In genomic region chr14:92274055-92274454, GRCh38 we compare ENCODE assay signal across 19 cellular contexts. TPM values are rescaled to one million over a fixed set of nuclear protein-coding genes. Genes with fewer than 3 reads are reported as not detected.
DNase-seq lines count a peak whose midpoint lies in the region; ATAC-seq and TF ChIP-seq lines count a peak whose summit lies in the region.
"Had no signal": no experiment of that assay in that cellular context is flagged by ENCODE, and none has a peak within 500 bp of the region (broad histone marks: within the 10 kb centered on the region; RNA-seq: fewer than 3 reads in every experiment).

No MANE protein-coding gene starts in this region.

- no peaks in the 10 kb centered on the region for H3K4me1 Mint-ChIP-seq in stimulated activated memory B cell treated with anti-CD40 and anti-IgM and Interleukin-4, amounts not matched to agents 10 μg/mL and 1 μg/mL and 100 μg/mL, for 72 hours
- H3K4me1 Mint-ChIP-seq in naive thymus-derived CD8-positive, alpha-beta T cell: peaks cover 0 to 5% (median 1%) of the 10 kb centered on the region in 4 donors
- H3K4me1 Mint-ChIP-seq: IgD-negative memory B cell had no signal

- H3K27me3 Mint-ChIP-seq in stimulated activated memory B cell treated with anti-CD40 and anti-IgM and Interleukin-4, amounts not matched to agents 10 μg/mL and 1 μg/mL and 100 μg/mL, for 72 hours: peaks cover 47% of the 10 kb centered on the region
- H3K27me3 Mint-ChIP-seq in naive thymus-derived CD8-positive, alpha-beta T cell: peaks cover 0 to 7% (median 1%) of the 10 kb centered on the region in 5 donors

- no peaks in the 10 kb centered on the region for H3K4me1 ChIP-seq in HEK293 (ENCODE audit: control insufficient read depth, insufficient read depth, low read length)
- H3K4me1 ChIP-seq: A549, Caco-2 had no signal

- H3K4me3 ChIP-seq in HEK293 (ENCODE audit: low read depth, low read length) (no peak overlapping the region), WERI-Rb-1 (ENCODE audit: low read depth, low read length) (no peak overlapping the region)
- H3K4me3 ChIP-seq: A549 had no signal

- H3K9me3 ChIP-seq in HEK293 (ENCODE audit: control insufficient read depth, insufficient read depth, low read depth, low read length) (no peaks in the 10 kb centered on the region), WERI-Rb-1 (ENCODE audit: severe bottlenecking) (no peaks in the 10 kb centered on the region)
- H3K9me3 ChIP-seq: A549, Caco-2 had no signal

- H3K27ac Mint-ChIP-seq in stimulated activated memory B cell treated with anti-CD40 and anti-IgM and Interleukin-4, amounts not matched to agents 10 μg/mL and 1 μg/mL and 100 μg/mL, for 72 hours: no peak overlapping the region
- no peak overlapping the region for H3K27ac Mint-ChIP-seq in naive thymus-derived CD8-positive, alpha-beta T cell
- H3K27ac Mint-ChIP-seq: CD4-positive, alpha-beta T cell; IgD-negative memory B cell had no signal

- TF ChIP-seq CTCF in HEK293 (tag by site-specific recombination; IDR thresholded peaks at IDR 0.05): no peak
- no peak for TF ChIP-seq CTCF in WERI-Rb-1 (IDR thresholded peaks at IDR 0.05; ENCODE audit: low read depth, low read length)

- no peaks in the 10 kb centered on the region for H3K36me3 Mint-ChIP-seq in stimulated activated memory B cell treated with anti-CD40 and anti-IgM and Interleukin-4, amounts not matched to agents 10 μg/mL and 1 μg/mL and 100 μg/mL, for 72 hours
- no peaks in the 10 kb centered on the region for H3K36me3 Mint-ChIP-seq in naive thymus-derived CD8-positive, alpha-beta T cell

- H3K9me3 Mint-ChIP-seq in stimulated activated memory B cell treated with anti-CD40 and anti-IgM and Interleukin-4, amounts not matched to agents 10 μg/mL and 1 μg/mL and 100 μg/mL, for 72 hours: no peaks in the 10 kb centered on the region
- H3K9me3 Mint-ChIP-seq in naive thymus-derived CD8-positive, alpha-beta T cell: no peaks in the 10 kb centered on the region
- H3K9me3 Mint-ChIP-seq: CD4-positive, alpha-beta T cell; IgD-negative memory B cell had no signal

- H3K36me3 ChIP-seq in HEK293 (ENCODE audit: control insufficient read depth in 2 of 2, insufficient read depth in 1 of 2, low read length in 2 of 2) (no peaks in the 10 kb centered on the region), WERI-Rb-1 (no peaks in the 10 kb centered on the region)

- CTCF ChIA-PET in HEK293 (lab: Yijun Ruan, JAX): no interaction called here

- peak; percentile 28 for DNase-seq in WERI-Rb-1
- no peak for DNase-seq in DMS79 (lab: John Stamatoyannopoulos, UW)
- no peak for DNase-seq in naive thymus-derived CD8-positive, alpha-beta T cell
- DNase-seq: AML-193; Caco-2; CD4-positive, alpha-beta T cell; GDM1; GOT3; H7 had no signal

- peak; percentile 42 for ATAC-seq in stimulated activated memory B cell treated with anti-CD40 and anti-IgM and Interleukin-4, amounts not matched to agents 10 μg/mL and 1 μg/mL and 100 μg/mL, for 72 hours
- ATAC-seq in HG03025 (IDR thresholded peaks at IDR 0.05; ENCODE audit: low FRiP score, unreplicated experiment): no peak
- no peak for ATAC-seq in naive thymus-derived CD8-positive, alpha-beta T cell
- ATAC-seq: HCT116, HepG2 had no signal

- POLR2A ChIA-PET in HEK293 (lab: Yijun Ruan, JAX): no interaction called here
- POLR2A ChIA-PET in naive thymus-derived CD8-positive, alpha-beta T cell (lab: Charles Lee): no interaction called here

- no peak overlapping the region for H3K4me3 Mint-ChIP-seq in stimulated activated memory B cell treated with anti-CD40 and anti-IgM and Interleukin-4, amounts not matched to agents 10 μg/mL and 1 μg/mL and 100 μg/mL, for 72 hours
- H3K4me3 Mint-ChIP-seq in naive thymus-derived CD8-positive, alpha-beta T cell: no peak overlapping the region
- H3K4me3 Mint-ChIP-seq: CD4-positive, alpha-beta T cell; IgD-negative memory B cell had no signal

- H3K27me3 ChIP-seq in WERI-Rb-1 (ENCODE audit: insufficient read depth, low read depth, severe bottlenecking): no peaks in the 10 kb centered on the region

- H3K27ac ChIP-seq in HEK293 (ENCODE audit: extremely low read depth, low read depth, low read length): no peak overlapping the region
- H3K27ac ChIP-seq in WERI-Rb-1: no peak overlapping the region
- H3K27ac ChIP-seq: A549, C4-2B had no signal

TF ChIP-seq in HEK293, 187 proteins besides CTCF, POLR2A, EP300 and RAD21:
- TF ChIP-seq ZNF623 (tag by site-specific recombination; IDR thresholded peaks at IDR 0.05) (no peak), ZIC2 (tag by site-specific recombination; IDR thresholded peaks at IDR 0.05) (peak; percentile 52)
TF ChIP-seq in HEK293: peak in this region for 1.

RNA-seq across cellular contexts. Expression of gene SLC24A4, which starts 48.9 kb away (rescaled TPM):
- total RNA-seq in naive thymus-derived CD8-positive, alpha-beta T cell: not detected
- under 1 TPM in 1 of 3 donors, not detected in 2; 0.05 TPM for polyA plus RNA-seq in naive thymus-derived CD8-positive, alpha-beta T cell
- total RNA-seq: Caco-2, Daoy, HepG2 had no signal
- polyA plus RNA-seq: BJ, HepG2, IgD-negative memory B cell had no signal
